In genomic region chr5:2013301-2014057, GRCh38 we compare ENCODE assay signal across 14 cellular contexts.
"Had no signal": no experiment of that assay in that cellular context is flagged by ENCODE, and none has a peak within 500 bp of the region (broad histone marks: within the 10 kb centered on the region; RNA-seq: fewer than 3 reads in every experiment).

No MANE protein-coding gene starts in this region.

- H3K4me1 Mint-ChIP-seq: activated naive CD4-positive, alpha-beta T cell treated with anti-CD3 and anti-CD28 coated beads, Interleukin-2, amount 50 U/mL, for 24 hours; central memory CD8-positive, alpha-beta T cell; immature natural killer cell; stimulated activated effector memory CD8-positive, alpha-beta T cell treated with anti-CD3 and anti-CD28 coated beads, Interleukin-12 subunit alpha, Interleukin-12 subunit beta, amount 100 ng/mL, for 72 hours had no signal

- FAIRE-seq: small intestine had no signal

- H3K4me1 ChIP-seq: parathyroid adenoma, tibial nerve had no signal

- H3K4me3 Mint-ChIP-seq: activated naive CD4-positive, alpha-beta T cell treated with anti-CD3 and anti-CD28 coated beads, Interleukin-2, amount 50 U/mL, for 24 hours; activated T-cell treated with anti-CD3 and anti-CD28 coated beads, Interleukin-2, amount 50 U/mL, for 24 hours; central memory CD8-positive, alpha-beta T cell; immature natural killer cell; neural crest cell; stimulated activated effector memory CD8-positive, alpha-beta T cell treated with anti-CD3 and anti-CD28 coated beads, Interleukin-12 subunit alpha, Interleukin-12 subunit beta, amount 100 ng/mL, for 72 hours had no signal

- H3K79me2 ChIP-seq: parathyroid adenoma had no signal

- ATAC-seq: activated CD4-positive, CD25-positive, alpha-beta regulatory T cell treated with anti-CD3 and anti-CD28 coated beads, Interleukin-2, amount 50 U/mL, for 24 hours; left colon; stimulated activated effector memory CD8-positive, alpha-beta T cell treated with anti-CD3 and anti-CD28 coated beads, Interleukin-12 subunit alpha, Interleukin-12 subunit beta, amount 100 ng/mL, for 72 hours had no signal

- DNase-seq: activated effector memory CD4-positive, alpha-beta T cell treated with Interleukin-2 at 50 U/mL for 16 hours; activated T-cell treated with anti-CD3 and anti-CD28 coated beads, Interleukin-2, amount 50 U/mL, for 24 hours; dermis blood vessel endothelial cell; immature natural killer cell; left colon; mesenchymal stem cell; small intestine had no signal

- H3K4me3 ChIP-seq: tibial nerve had no signal

- H3K27me3 ChIP-seq: tibial nerve had no signal

- H3K27ac ChIP-seq: parathyroid adenoma, tibial nerve had no signal

- H3K36me3 ChIP-seq: tibial nerve had no signal

- H3K36me3 Mint-ChIP-seq: activated naive CD4-positive, alpha-beta T cell treated with anti-CD3 and anti-CD28 coated beads, Interleukin-2, amount 50 U/mL, for 24 hours; immature natural killer cell; stimulated activated effector memory CD8-positive, alpha-beta T cell treated with anti-CD3 and anti-CD28 coated beads, Interleukin-12 subunit alpha, Interleukin-12 subunit beta, amount 100 ng/mL, for 72 hours had no signal

- H3K27ac Mint-ChIP-seq: activated naive CD4-positive, alpha-beta T cell treated with anti-CD3 and anti-CD28 coated beads, Interleukin-2, amount 50 U/mL, for 24 hours; activated T-cell treated with anti-CD3 and anti-CD28 coated beads, Interleukin-2, amount 50 U/mL, for 24 hours; immature natural killer cell; stimulated activated effector memory CD8-positive, alpha-beta T cell treated with anti-CD3 and anti-CD28 coated beads, Interleukin-12 subunit alpha, Interleukin-12 subunit beta, amount 100 ng/mL, for 72 hours had no signal

- H3K9me3 Mint-ChIP-seq: activated naive CD4-positive, alpha-beta T cell treated with anti-CD3 and anti-CD28 coated beads, Interleukin-2, amount 50 U/mL, for 24 hours; activated T-cell treated with anti-CD3 and anti-CD28 coated beads, Interleukin-2, amount 50 U/mL, for 24 hours; central memory CD8-positive, alpha-beta T cell; neural crest cell; stimulated activated effector memory CD8-positive, alpha-beta T cell treated with anti-CD3 and anti-CD28 coated beads, Interleukin-12 subunit alpha, Interleukin-12 subunit beta, amount 100 ng/mL, for 72 hours had no signal

- H3K9ac ChIP-seq: parathyroid adenoma had no signal

- H2AFZ ChIP-seq: parathyroid adenoma had no signal

- H3K9me3 ChIP-seq: tibial nerve had no signal
